Comparison of ENCODE assay signal across 11 cellular contexts in the genomic region with DNA sequence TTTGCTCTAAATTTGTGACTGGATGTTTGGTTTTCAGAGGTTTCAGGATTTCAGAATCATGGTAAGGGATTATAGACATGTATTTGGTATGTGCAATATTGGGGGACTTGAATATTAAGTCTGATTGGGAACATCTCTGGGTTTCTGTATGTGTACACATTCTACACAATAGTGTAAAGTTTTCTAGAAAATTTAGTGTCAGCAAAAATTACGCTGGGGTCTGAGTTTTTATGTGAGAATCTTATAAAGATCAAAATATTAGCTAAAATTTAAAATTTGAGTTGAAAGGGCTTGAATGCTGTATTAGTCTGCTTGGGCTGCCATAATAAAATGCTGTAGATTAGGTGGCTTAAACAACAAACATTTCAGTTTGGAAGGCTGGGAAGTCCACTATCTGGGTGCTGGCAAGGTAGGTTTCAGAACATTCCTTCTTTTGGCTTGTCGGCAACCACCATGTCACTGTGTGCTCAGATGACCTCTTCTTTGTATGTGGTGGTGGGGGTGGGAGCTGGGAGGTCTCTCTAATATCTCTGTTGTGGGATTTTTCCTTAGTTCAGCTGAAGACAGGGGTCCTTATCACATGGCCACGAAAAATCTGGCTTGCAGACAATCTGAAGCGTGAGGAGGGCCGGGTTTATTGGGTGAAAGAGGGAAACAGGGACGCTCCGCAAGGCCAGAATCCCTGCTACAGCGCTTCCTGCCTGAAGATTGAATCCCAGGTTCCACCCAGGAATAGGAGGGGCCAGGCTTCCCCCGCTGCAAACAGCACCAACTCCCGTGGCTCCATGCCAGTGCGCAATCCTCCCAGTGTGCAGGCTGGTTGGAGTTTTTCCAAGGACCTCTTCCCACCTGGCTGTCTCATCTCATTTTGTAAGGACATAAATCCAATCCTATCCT.
DNase-seq lines count a peak whose midpoint lies in the region; ATAC-seq and TF ChIP-seq lines count a peak whose summit lies in the region.
"Had no signal": no experiment of that assay in that cellular context is flagged by ENCODE, and none has a peak within 500 bp of the region (broad histone marks: within the 10 kb centered on the region; RNA-seq: fewer than 3 reads in every experiment).

No MANE protein-coding gene starts in this region.

- intact Hi-C loops in Right ventricle myocardium superior (cut with DNase I), result no loop called here
- intact Hi-C loops in ovary (cut with DNase I), result no loop called here

- no peak overlapping the region for H3K4me3 ChIP-seq in ovary
- H3K4me3 ChIP-seq: thoracic aorta had no signal

- H3K36me3 Mint-ChIP-seq in T-helper 17 cell (ENCODE audit: low read depth), result no peaks in the 10 kb centered on the region

- TF ChIP-seq CTCF in ovary (IDR thresholded peaks at IDR 0.05), result no peak

- H3K9me3 ChIP-seq in ovary (no peaks in the 10 kb centered on the region), T-helper 17 cell (ENCODE audit: control insufficient read depth, low read length, poor library complexity, severe bottlenecking) (no peaks in the 10 kb centered on the region)
- H3K9me3 ChIP-seq: thoracic aorta had no signal

- no peak overlapping the region for H3K27ac ChIP-seq in ovary
- H3K27ac ChIP-seq: thoracic aorta had no signal

- DNase-seq in HK-2 (ENCODE audit: unreplicated experiment) (peak; percentile 35), NCI-H82 (lab: John Stamatoyannopoulos, UW) (peak; percentile 97), Right ventricle myocardium superior (peak; percentile 84), ovary (peak; percentile 62 to 82 (median 68)), T-helper 17 cell (no peak), HuH-7.5 (ENCODE audit: low spot score) (no peak)
- DNase-seq: Calu3; effector CD4-positive, alpha-beta T cell had no signal

- TF ChIP-seq POLR2A in ovary (IDR thresholded peaks at IDR 0.05), result no peak

- no peak for TF ChIP-seq EP300 in ovary (IDR thresholded peaks at IDR 0.05)

- H3K27me3 ChIP-seq in ovary, result no peaks in the 10 kb centered on the region

- no peaks in the 10 kb centered on the region for H3K27me3 Mint-ChIP-seq in T-helper 17 cell

- H3K4me1 Mint-ChIP-seq in T-helper 17 cell, result no peaks in the 10 kb centered on the region

- H3K4me3 Mint-ChIP-seq in T-helper 17 cell, result no peak overlapping the region

- ATAC-seq in Right ventricle myocardium superior (ENCODE audit: poor library complexity), result peak; percentile 83
- ATAC-seq in T-helper 17 cell, result no peak
- no peak for ATAC-seq in HG03097 (IDR thresholded peaks at IDR 0.05; ENCODE audit: low FRiP score, unreplicated experiment)
- ATAC-seq in HG03175 (IDR thresholded peaks at IDR 0.05; ENCODE audit: unreplicated experiment), result no peak

- no peaks in the 10 kb centered on the region for H3K36me3 ChIP-seq in ovary
- H3K36me3 ChIP-seq: thoracic aorta had no signal

- 10 to 22% (median 12%) methylated on average over 11 of the region's 11 CpGs for WGBS in ovary, 3 donors

- H3K4me1 ChIP-seq in ovary (ENCODE audit: insufficient read depth), result peaks cover 7% of the 10 kb centered on the region

- no peak overlapping the region for H3K27ac Mint-ChIP-seq in T-helper 17 cell

Comparison
In these comparisons a context has a peak if more than half of its experiments do, and no peak if none do; other contexts are left out.
1. DNase-seq: peak in HK-2 (single experiment), NCI-H82 (single experiment), Right ventricle myocardium superior (single experiment) and ovary (5 of 5); none in T-helper 17 cell (0 of 3) and HuH-7.5 (single experiment).